ENCODE assay signal across 22 cellular contexts in genomic region chr17:58492238-58493121, GRCh38. TPM values are rescaled to one million over a fixed set of nuclear protein-coding genes. Genes with fewer than 3 reads are reported as not detected.
DNase-seq lines count a peak whose midpoint lies in the region; ATAC-seq and TF ChIP-seq lines count a peak whose summit lies in the region.
"Had no signal": no experiment of that assay in that cellular context is flagged by ENCODE, and none has a peak within 500 bp of the region (broad histone marks: within the 10 kb centered on the region; RNA-seq: fewer than 3 reads in every experiment).

No MANE protein-coding gene starts in this region.

- H3K27ac ChIP-seq in HEK293 (ENCODE audit: extremely low read depth, low read depth, low read length) (no peak overlapping the region), tibial artery (no peak overlapping the region)
- H3K27ac ChIP-seq: C4-2B had no signal

- no peaks in the 10 kb centered on the region for H3K27me3 Mint-ChIP-seq in activated T-helper 17 cell treated with anti-CD3 and anti-CD28 coated beads, Interleukin-2, amount 50 U/mL, for 72 hours
- H3K27me3 Mint-ChIP-seq: progenitor cell of endocrine pancreas had no signal

- peak overlapping the region; percentile 78 for H3K27ac Mint-ChIP-seq in activated T-helper 17 cell treated with anti-CD3 and anti-CD28 coated beads, Interleukin-2, amount 50 U/mL, for 72 hours
- H3K27ac Mint-ChIP-seq: nephron progenitor cell, progenitor cell of endocrine pancreas had no signal

- TF ChIP-seq POLR2A in GM18505 (IDR thresholded peaks at IDR 0.05; ENCODE audit: borderline replicate concordance, extremely low read depth, insufficient read depth, insufficient read length): no peak

- DNase-seq in activated CD4-positive, alpha-beta T cell treated with anti-CD3 and anti-CD28 coated beads for 48 hours: peak; percentile 42
- DNase-seq in activated CD4-positive, alpha-beta T cell treated with anti-CD3 and anti-CD28 coated beads for 4 hours: no peak
- DNase-seq in islet precursor cell (peak; percentile 77), tibial artery (no peak)
- DNase-seq: ACHN; activated gamma-delta T cell treated with Interleukin-2 at 50 U/mL for 16 hours; DMS79 treated with DMSO at 0.1 percent for 48 hours; left cardiac atrium; midbrain; NCI-H187; NCI-H226; nephron progenitor cell; stimulated activated naive CD4-positive, alpha-beta T cell had no signal

- peak; percentile 98 for ATAC-seq in activated T-helper 17 cell treated with anti-CD3 and anti-CD28 coated beads, Interleukin-2, amount 50 U/mL, for 72 hours (replicated peaks)
- ATAC-seq in HG03457 (IDR thresholded peaks at IDR 0.05; ENCODE audit: unreplicated experiment) (no peak), GM18505 (IDR thresholded peaks at IDR 0.05; ENCODE audit: unreplicated experiment) (no peak)
- ATAC-seq: HepG2, left cardiac atrium, SK-N-SH treated with all-trans-retinoic acid at 6 μM for 48 hours had no signal

- H3K36me3 ChIP-seq in HEK293 (ENCODE audit: control insufficient read depth in 2 of 2, insufficient read depth in 1 of 2, low read length in 2 of 2) (peaks cover 51 to 94% of the 10 kb centered on the region in 2 experiments), tibial artery (peaks cover 88 to 100% (median 95%) of the 10 kb centered on the region in 3 donors)

- H3K4me3 ChIP-seq in HEK293 (ENCODE audit: low read depth, low read length) (no peak overlapping the region), tibial artery (no peak overlapping the region)

- TF ChIP-seq CTCF in HEK293 (tag by site-specific recombination; IDR thresholded peaks at IDR 0.05) (no peak), tibial artery (IDR thresholded peaks at IDR 0.05) (no peak)

- POLR2A ChIA-PET in HEK293 (lab: Yijun Ruan, JAX): interaction anchor here (1.1 kb wide), 1 partner anchor 22 kb away, joined by 3 read pairs; the partner anchor contains the start of gene MTMR4

- peaks cover 12% of the 10 kb centered on the region for H3K4me1 Mint-ChIP-seq in activated T-helper 17 cell treated with anti-CD3 and anti-CD28 coated beads, Interleukin-2, amount 50 U/mL, for 72 hours
- H3K4me1 Mint-ChIP-seq: nephron progenitor cell had no signal

- H3K27me3 ChIP-seq in tibial artery: no peaks in the 10 kb centered on the region

- peak overlapping the region; percentile 5 for H3K4me3 Mint-ChIP-seq in activated T-helper 17 cell treated with anti-CD3 and anti-CD28 coated beads, Interleukin-2, amount 50 U/mL, for 72 hours
- H3K4me3 Mint-ChIP-seq: nephron progenitor cell had no signal

- H3K9me3 Mint-ChIP-seq in activated T-helper 17 cell treated with anti-CD3 and anti-CD28 coated beads, Interleukin-2, amount 50 U/mL, for 72 hours: no peaks in the 10 kb centered on the region
- H3K9me3 Mint-ChIP-seq: nephron progenitor cell had no signal

- H3K36me3 Mint-ChIP-seq in activated T-helper 17 cell treated with anti-CD3 and anti-CD28 coated beads, Interleukin-2, amount 50 U/mL, for 72 hours (ENCODE audit: low read depth): peaks cover 90% of the 10 kb centered on the region

- H3K4me1 ChIP-seq in HEK293 (ENCODE audit: control insufficient read depth, insufficient read depth, low read length) (no peaks in the 10 kb centered on the region), tibial artery (no peaks in the 10 kb centered on the region)

- no peaks in the 10 kb centered on the region for H3K9me3 ChIP-seq in HEK293 (ENCODE audit: control insufficient read depth, insufficient read depth, low read depth, low read length)
- no peaks in the 10 kb centered on the region for H3K9me3 ChIP-seq in tibial artery

- intact Hi-C loops in tibial artery (cut with DNase I; ENCODE audit: low total_unique reads): no loop called here

- CTCF ChIA-PET in HEK293 (lab: Yijun Ruan, JAX): interaction anchor here (0.5 to 1.2 kb wide), 4 partner anchors 12 to 365 kb away, joined by 3 to 4 read pairs (median 4); no protein-coding TSS in a partner anchor

TF ChIP-seq in HEK293, 187 proteins besides CTCF, POLR2A, EP300 and RAD21:
- no peak for TF ChIP-seq ZNF521 (tag by site-specific recombination; IDR thresholded peaks at IDR 0.05)
- peak; percentile 49; the same call in 1 of the 2 replicates for TF ChIP-seq SCRT2 (tag by site-specific recombination; IDR thresholded peaks at IDR 0.05)
- TF ChIP-seq ZNF146 (tag by site-specific recombination; IDR thresholded peaks at IDR 0.05): no peak

RNA-seq across cellular contexts. Expression of gene HSF5, which starts 4.3 kb away (rescaled TPM):
- 1 to 10 TPM; 1.2 to 2.6 TPM for total RNA-seq in activated T-helper 17 cell treated with anti-CD3 and anti-CD28 coated beads, Interleukin-2, amount 50 U/mL, for 72 hours
- total RNA-seq: HepG2, M059J had no signal

RNA-seq across cellular contexts. Expression of gene MTMR4, which starts 22.0 kb away (rescaled TPM):
- total RNA-seq in activated T-helper 17 cell treated with anti-CD3 and anti-CD28 coated beads, Interleukin-2, amount 50 U/mL, for 72 hours: 10 to 100 TPM; 67.1 to 72.1 TPM

Comparison
In these comparisons a context has a peak if more than half of its experiments do, and no peak if none do; other contexts are left out.
1. DNase-seq: peak in activated CD4-positive, alpha-beta T cell treated with anti-CD3 and anti-CD28 coated beads for 48 hours (single experiment) and islet precursor cell (single experiment); none in activated CD4-positive, alpha-beta T cell treated with anti-CD3 and anti-CD28 coated beads for 4 hours (0 of 2) and tibial artery (0 of 2).